9 cellular contexts compared by ENCODE assay signal in the genomic region with DNA sequence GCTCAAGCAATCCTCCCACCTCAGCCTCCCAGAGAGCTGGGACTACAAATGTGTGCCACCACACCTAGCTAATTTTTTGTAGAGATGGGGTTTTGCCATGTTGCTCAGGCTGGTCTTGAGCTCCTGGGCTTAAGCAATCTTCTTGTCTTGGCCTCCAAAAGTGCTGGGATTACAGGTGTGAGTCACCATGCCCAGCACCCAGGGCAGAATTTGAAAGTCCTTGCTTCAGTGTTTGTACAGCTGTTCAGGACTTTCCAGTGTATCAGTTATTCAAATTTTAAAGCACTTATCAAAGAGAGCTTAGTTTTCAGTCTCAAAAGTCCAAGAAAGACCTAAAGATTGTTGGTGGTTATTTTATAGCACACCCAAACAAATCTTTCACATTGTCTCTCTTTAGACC. TPM values are rescaled to one million over a fixed set of nuclear protein-coding genes. Genes with fewer than 3 reads are reported as not detected.
A peak's percentile ranks its signal among the peaks of the same experiment; 100 is the strongest.
DNase-seq lines count a peak whose midpoint lies in the region; ATAC-seq and TF ChIP-seq lines count a peak whose summit lies in the region.
"Had no signal": no experiment of that assay in that cellular context is flagged by ENCODE, and none has a peak within 500 bp of the region (broad histone marks: within the 10 kb centered on the region; RNA-seq: fewer than 3 reads in every experiment).

No MANE protein-coding gene starts in this region.

- no peak overlapping the region for H3K4me3 ChIP-seq in breast epithelium
- no peak overlapping the region for H3K4me3 ChIP-seq in right cardiac atrium (ENCODE audit: low read length)

- H3K4me1 Mint-ChIP-seq in MCF 10A (ENCODE audit: insufficient read depth, unreplicated experiment), result peaks cover 38% of the 10 kb centered on the region
- H3K4me1 Mint-ChIP-seq in activated CD8-positive, alpha-beta memory T cell treated with anti-CD3 and anti-CD28 coated beads, Interleukin-2, amount 10 ng/mL, durations not matched to agents 7 days and 5 days, result peaks cover 14% of the 10 kb centered on the region

- intact Hi-C loops in MCF 10A (cut with micrococcal nuclease) (loop anchor here (5.0 to 10.0 kb wide), 2 partner anchors 52 to 79 kb away; partner anchors contain the start of gene PELI1), breast epithelium (cut with DNase I; ENCODE audit: low total_unique reads) (no loop called here), right cardiac atrium (cut with DNase I) (no loop called here)

- no peak for TF ChIP-seq POLR2A in breast epithelium (IDR thresholded peaks at IDR 0.05)

- no peak for ATAC-seq in right cardiac atrium
- ATAC-seq in activated CD8-positive, alpha-beta memory T cell treated with anti-CD3 and anti-CD28 coated beads, Interleukin-2, amount 10 ng/mL, durations not matched to agents 7 days and 5 days, result no peak

- DNase-seq in MCF 10A (ENCODE audit: unreplicated experiment) (peak; percentile 91), breast epithelium (ENCODE audit: low spot score in 2 of 2) (no peak), NAMALWA (ENCODE audit: low spot score) (peak; percentile 32), fibroblast of gingiva (ENCODE audit: low read depth) (peak; percentile 53), Ammon's horn (ENCODE audit: low spot score) (no peak), right cardiac atrium (no peak), kidney glomerular epithelial cell (lab: John Stamatoyannopoulos, UW) (no peak)
- no peak for DNase-seq in activated CD8-positive, alpha-beta memory T cell treated with anti-CD3 and anti-CD28 coated beads, Interleukin-2, amount 10 ng/mL, durations not matched to agents 7 days and 5 days
- DNase-seq: DND-41 had no signal

- no peaks in the 10 kb centered on the region for H3K4me1 ChIP-seq in breast epithelium
- H3K4me1 ChIP-seq in right cardiac atrium (ENCODE audit: control insufficient read depth, insufficient read depth, low read length), result peaks cover 2% of the 10 kb centered on the region

- H3K27ac ChIP-seq in breast epithelium, result no peak overlapping the region
- no peak overlapping the region for H3K27ac ChIP-seq in right cardiac atrium (ENCODE audit: low read length)

- H3K9me3 Mint-ChIP-seq in MCF 10A (ENCODE audit: unreplicated experiment), result no peaks in the 10 kb centered on the region
- H3K9me3 Mint-ChIP-seq in activated CD8-positive, alpha-beta memory T cell treated with anti-CD3 and anti-CD28 coated beads, Interleukin-2, amount 10 ng/mL, durations not matched to agents 7 days and 5 days (ENCODE audit: low read depth), result no peaks in the 10 kb centered on the region

- CTCF ChIA-PET in MCF 10A (lab: Yijun Ruan, JAX), result interaction anchor here (1.1 to 1.6 kb wide), 2 partner anchors 80 to 249 kb away, joined by 3 to 4 read pairs; no protein-coding TSS in a partner anchor
- CTCF ChIA-PET in activated CD8-positive, alpha-beta memory T cell treated with anti-CD3 and anti-CD28 coated beads, Interleukin-2, amount 10 ng/mL, durations not matched to agents 7 days and 5 days (lab: Charles Lee), result interaction anchor here (0.7 kb wide), 1 partner anchor 13 kb away, joined by 3 read pairs; no protein-coding TSS in a partner anchor

- H3K27ac Mint-ChIP-seq in MCF 10A (ENCODE audit: low read depth, unreplicated experiment), result peak overlapping the region; percentile 33
- H3K27ac Mint-ChIP-seq in activated CD8-positive, alpha-beta memory T cell treated with anti-CD3 and anti-CD28 coated beads, Interleukin-2, amount 10 ng/mL, durations not matched to agents 7 days and 5 days, result no peak overlapping the region

- no peak overlapping the region for H3K4me3 Mint-ChIP-seq in MCF 10A (ENCODE audit: unreplicated experiment)
- no peak overlapping the region for H3K4me3 Mint-ChIP-seq in activated CD8-positive, alpha-beta memory T cell treated with anti-CD3 and anti-CD28 coated beads, Interleukin-2, amount 10 ng/mL, durations not matched to agents 7 days and 5 days

- POLR2A ChIA-PET in MCF 10A (lab: Yijun Ruan, JAX), result interaction anchor here (0.6 to 1.4 kb wide), 10 partner anchors 41 to 261 kb away, joined by 3 to 6 read pairs (median 4); no protein-coding TSS in a partner anchor

- no peak for TF ChIP-seq CTCF in MCF 10A (IDR thresholded peaks at IDR 0.05; ENCODE audit: unreplicated experiment)
- TF ChIP-seq CTCF in breast epithelium (IDR thresholded peaks at IDR 0.05), result no peak

- no peaks in the 10 kb centered on the region for H3K27me3 Mint-ChIP-seq in MCF 10A (ENCODE audit: insufficient read depth, unreplicated experiment)
- no peaks in the 10 kb centered on the region for H3K27me3 Mint-ChIP-seq in activated CD8-positive, alpha-beta memory T cell treated with anti-CD3 and anti-CD28 coated beads, Interleukin-2, amount 10 ng/mL, durations not matched to agents 7 days and 5 days

- no peaks in the 10 kb centered on the region for H3K36me3 ChIP-seq in breast epithelium

- H3K9me3 ChIP-seq in breast epithelium (no peaks in the 10 kb centered on the region), right cardiac atrium (ENCODE audit: control insufficient read depth, low read length) (no peaks in the 10 kb centered on the region)

- BruUV-seq in MCF 10A (replicated peaks; lab: Mats Ljungman, UMichigan), result no TSS peak

- H3K27me3 ChIP-seq in breast epithelium (no peaks in the 10 kb centered on the region), right cardiac atrium (ENCODE audit: control insufficient read depth, insufficient read depth) (no peaks in the 10 kb centered on the region)

- H3K36me3 Mint-ChIP-seq in MCF 10A (ENCODE audit: insufficient read depth, unreplicated experiment), result no peaks in the 10 kb centered on the region
- H3K36me3 Mint-ChIP-seq in activated CD8-positive, alpha-beta memory T cell treated with anti-CD3 and anti-CD28 coated beads, Interleukin-2, amount 10 ng/mL, durations not matched to agents 7 days and 5 days, result no peaks in the 10 kb centered on the region

RNA-seq across cellular contexts. Expression of gene VPS54, which starts 43.6 kb away (rescaled TPM):
- total RNA-seq in MCF 10A (2022) (13.1 and 16.5 TPM in 2 replicates), breast epithelium (10 to 100 TPM; 26.9 to 39.8 (median 36.7) TPM), right cardiac atrium (10 to 100 TPM; 12.8 to 14.8 (median 13.4) TPM)
- 8.5 TPM for polyA plus RNA-seq in right cardiac atrium
- total RNA-seq in activated CD8-positive, alpha-beta memory T cell treated with anti-CD3 and anti-CD28 coated beads, Interleukin-2, amount 10 ng/mL, durations not matched to agents 7 days and 5 days, result 10 to 100 TPM; 17.4 to 18.2 TPM

Comparison
In these comparisons a context has a peak if more than half of its experiments do, and no peak if none do; other contexts are left out.
1. DNase-seq: peak in MCF 10A (single experiment), NAMALWA (single experiment) and fibroblast of gingiva (single experiment); none in breast epithelium (0 of 2), Ammon's horn (single experiment), right cardiac atrium (0 of 3), activated CD8-positive, alpha-beta memory T cell treated with anti-CD3 and anti-CD28 coated beads, Interleukin-2, amount 10 ng/mL, durations not matched to agents 7 days and 5 days (single experiment) and kidney glomerular epithelial cell (single experiment).